Comparison of ENCODE assay signal across 31 cellular contexts in genomic region chr3:111428301-111428700, GRCh38.
"Had no signal": no experiment of that assay in that cellular context is flagged by ENCODE, and none has a peak within 500 bp of the region (broad histone marks: within the 10 kb centered on the region; RNA-seq: fewer than 3 reads in every experiment).

No MANE protein-coding gene starts in this region.

- H3K4me3 Mint-ChIP-seq: natural killer cell; nephron; neural progenitor cell; stimulated activated memory B cell treated with anti-CD40 and anti-IgM and Interleukin-4, amounts not matched to agents 10 μg/mL and 1 μg/mL and 100 μg/mL, for 72 hours; stimulated activated naive CD8-positive, alpha-beta T cell treated with anti-CD3 and anti-CD28 coated beads, Interleukin-15, amount 100 ng/mL, for 72 hours had no signal

- H3K4me1 Mint-ChIP-seq: natural killer cell; nephron; neural progenitor cell; stimulated activated memory B cell treated with anti-CD40 and anti-IgM and Interleukin-4, amounts not matched to agents 10 μg/mL and 1 μg/mL and 100 μg/mL, for 72 hours had no signal

- FAIRE-seq: urothelium cell line had no signal

- H3K4me2 ChIP-seq: neural progenitor cell, smooth muscle cell had no signal

- ATAC-seq: natural killer cell; psoas muscle; right cardiac atrium; sciatic nerve; stimulated activated memory B cell treated with anti-CD40 and anti-IgM and Interleukin-4, amounts not matched to agents 10 μg/mL and 1 μg/mL and 100 μg/mL, for 72 hours; stimulated activated naive CD8-positive, alpha-beta T cell treated with anti-CD3 and anti-CD28 coated beads, Interleukin-15, amount 100 ng/mL, for 72 hours; stimulated activated naive CD8-positive, alpha-beta T cell treated with anti-CD3 and anti-CD28 coated beads, Interleukin-15, Interleukin-2, amounts not matched to agents 100 U/mL and 50 U/mL, for 24 hours had no signal

- H3K9me3 ChIP-seq: ovary, testis, transverse colon, vagina had no signal

- H3K4me1 ChIP-seq: neural progenitor cell, parathyroid adenoma, psoas muscle, spleen, suprapubic skin, testis, tibial artery, transverse colon, upper lobe of left lung, vagina had no signal

- H3K27ac Mint-ChIP-seq: natural killer cell; nephron; neural progenitor cell; progenitor cell of endocrine pancreas; stimulated activated memory B cell treated with anti-CD40 and anti-IgM and Interleukin-4, amounts not matched to agents 10 μg/mL and 1 μg/mL and 100 μg/mL, for 72 hours; stimulated activated naive CD8-positive, alpha-beta T cell treated with anti-CD3 and anti-CD28 coated beads, Interleukin-15, amount 100 ng/mL, for 72 hours had no signal

- H3K36me3 Mint-ChIP-seq: neural progenitor cell; stimulated activated memory B cell treated with anti-CD40 and anti-IgM and Interleukin-4, amounts not matched to agents 10 μg/mL and 1 μg/mL and 100 μg/mL, for 72 hours had no signal

- H3K9ac ChIP-seq: neural progenitor cell, parathyroid adenoma had no signal

- DNase-seq: natural killer cell; occipital lobe; ovary; posterior cingulate gyrus; psoas muscle; right cardiac atrium; spleen; stimulated activated CD4-positive, alpha-beta T cell treated with anti-CD3 and anti-CD28 coated beads, Interleukin-12 subunit alpha, Interleukin-12 subunit beta, amount 100 ng/mL, for 4 hours; stimulated activated CD4-positive, alpha-beta T cell treated with anti-CD3 and anti-CD28 coated beads, Interleukin-1b, Interleukin-23, amount 100 ng/mL, for 48 hours; stimulated activated CD4-positive, alpha-beta T cell treated with anti-CD3 and anti-CD28 coated beads, Interleukin-4, amount 100 ng/mL, for 1 hour; stimulated activated CD4-positive, alpha-beta T cell treated with anti-CD3 and anti-CD28 coated beads, Interleukin-4, amount 100 ng/mL, for 4 hours; stimulated activated CD8-positive, alpha-beta memory T cell treated with anti-CD3 and anti-CD28 coated beads, Interleukin-4, amount 100 ng/mL, for 48 hours; stimulated activated naive CD4-positive, alpha-beta T cell; stimulated activated naive CD8-positive, alpha-beta T cell treated with anti-CD3 and anti-CD28 coated beads, Interleukin-15, amount 100 ng/mL, for 72 hours; stimulated activated naive CD8-positive, alpha-beta T cell treated with anti-CD3 and anti-CD28 coated beads, Interleukin-15, Interleukin-2, amounts not matched to agents 100 U/mL and 50 U/mL, for 24 hours; substantia nigra; testis; tibial artery; transverse colon; upper lobe of left lung had no signal

- H2AFZ ChIP-seq: neural progenitor cell, parathyroid adenoma had no signal

- H3K27ac ChIP-seq: neural progenitor cell, ovary, parathyroid adenoma, psoas muscle, skin epidermis, spleen, suprapubic skin, testis, tibial artery, transverse colon, upper lobe of left lung, vagina had no signal

- H3K4me3 ChIP-seq: neural progenitor cell, ovary, psoas muscle, skin epidermis, smooth muscle cell, spleen, suprapubic skin, testis, tibial artery, transverse colon, upper lobe of left lung, vagina had no signal

- H3K27me3 ChIP-seq: neural progenitor cell, ovary, spleen, suprapubic skin, testis, tibial artery, transverse colon, upper lobe of left lung, vagina had no signal

- H3K79me2 ChIP-seq: parathyroid adenoma had no signal

- H3K36me3 ChIP-seq: neural progenitor cell, ovary, spleen, suprapubic skin, tibial artery, transverse colon, upper lobe of left lung, vagina had no signal

- H3K27me3 Mint-ChIP-seq: stimulated activated naive CD8-positive, alpha-beta T cell treated with anti-CD3 and anti-CD28 coated beads, Interleukin-15, amount 100 ng/mL, for 72 hours had no signal
